Comparison of ENCODE assay signal across 20 cellular contexts in the genomic region with DNA sequence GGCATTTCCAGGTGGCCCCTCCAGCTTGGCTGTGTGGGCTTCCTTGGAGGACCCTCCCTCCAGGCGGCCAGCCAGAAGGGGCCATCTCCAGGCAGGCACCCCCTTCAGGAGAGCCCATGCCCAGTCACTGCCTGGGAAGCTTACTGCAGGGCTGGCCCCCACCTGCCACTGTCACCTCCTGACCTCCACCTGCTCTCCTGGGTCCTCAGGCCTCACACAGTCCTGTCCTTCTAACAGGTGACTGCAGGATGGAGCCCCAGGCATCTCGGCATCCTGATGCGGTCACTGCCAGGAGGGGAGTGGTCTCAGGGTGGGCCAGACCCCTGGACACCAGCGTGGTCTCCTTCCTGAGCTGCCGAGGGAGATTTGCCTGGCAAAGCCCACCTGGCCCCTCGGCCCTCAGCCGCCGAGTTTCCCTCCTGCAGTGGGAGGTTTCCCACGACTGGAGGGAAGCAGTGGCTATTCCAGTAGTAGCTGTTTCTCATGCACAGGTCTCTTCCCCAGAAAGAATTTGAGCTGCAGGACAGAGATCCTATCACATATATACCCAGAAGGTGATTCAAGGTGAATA. TPM values are rescaled to one million over a fixed set of nuclear protein-coding genes. Genes with fewer than 3 reads are reported as not detected.
"Had no signal": no experiment of that assay in that cellular context is flagged by ENCODE, and none has a peak within 500 bp of the region (broad histone marks: within the 10 kb centered on the region; RNA-seq: fewer than 3 reads in every experiment).

No MANE protein-coding gene starts in this region.

- H3K27ac Mint-ChIP-seq: activated naive CD4-positive, alpha-beta T cell treated with anti-CD3 and anti-CD28 coated beads for 36 hours; activated T-helper 17 cell treated with anti-CD3 and anti-CD28 coated beads, Interleukin-2, amount 50 U/mL, for 72 hours; endodermal cell; T-helper 2 cell treated with Interferon-gamma antibody and Interleukin-4, amounts not matched to agents 5 μg/mL and 100 μg/mL, for 36 hours had no signal

- H3K9me3 ChIP-seq: heart right ventricle, ovary, suprapubic skin, upper lobe of left lung had no signal

- H3K4me3 ChIP-seq: dorsolateral prefrontal cortex, ovary, suprapubic skin, upper lobe of left lung had no signal

- H3K27ac ChIP-seq: dorsolateral prefrontal cortex, heart right ventricle, ovary, suprapubic skin, upper lobe of left lung had no signal

- DNase-seq: activated naive CD4-positive, alpha-beta T cell treated with anti-CD3 and anti-CD28 coated beads for 36 hours; activated T-cell treated with anti-CD3 and anti-CD28 coated beads for 4 hours; dorsolateral prefrontal cortex; endodermal cell; mammary epithelial cell; stimulated activated CD4-positive, alpha-beta T cell treated with anti-CD3 and anti-CD28 coated beads, Interleukin-15, amount 100 ng/mL, for 24 hours; stimulated activated CD4-positive, alpha-beta T cell treated with anti-CD3 and anti-CD28 coated beads, Interleukin-4, amount 100 ng/mL, for 1 hour; stimulated activated naive CD4-positive, alpha-beta T cell had no signal

- H3K4me1 Mint-ChIP-seq: activated T-helper 17 cell treated with anti-CD3 and anti-CD28 coated beads, Interleukin-2, amount 50 U/mL, for 72 hours; endodermal cell; neural crest cell had no signal

- ATAC-seq: activated CD4-positive, CD25-positive, alpha-beta regulatory T cell treated with anti-CD3 and anti-CD28 coated beads, Interleukin-2, amount 50 U/mL, for 24 hours; activated T-helper 17 cell treated with anti-CD3 and anti-CD28 coated beads, Interleukin-2, amount 50 U/mL, for 72 hours had no signal

- H3K9me3 Mint-ChIP-seq: activated naive CD4-positive, alpha-beta T cell treated with anti-CD3 and anti-CD28 coated beads for 36 hours; activated T-helper 17 cell treated with anti-CD3 and anti-CD28 coated beads, Interleukin-2, amount 50 U/mL, for 72 hours; endodermal cell; neural crest cell; T-helper 2 cell treated with Interferon-gamma antibody and Interleukin-4, amounts not matched to agents 5 μg/mL and 100 μg/mL, for 36 hours had no signal

- H3K4me3 Mint-ChIP-seq: activated naive CD4-positive, alpha-beta T cell treated with anti-CD3 and anti-CD28 coated beads for 36 hours; activated T-helper 17 cell treated with anti-CD3 and anti-CD28 coated beads, Interleukin-2, amount 50 U/mL, for 72 hours; endodermal cell; neural crest cell; T-helper 2 cell treated with Interferon-gamma antibody and Interleukin-4, amounts not matched to agents 5 μg/mL and 100 μg/mL, for 36 hours had no signal

- H3K36me3 ChIP-seq: heart right ventricle, ovary, suprapubic skin, upper lobe of left lung had no signal

- H3K27me3 ChIP-seq: ovary, suprapubic skin had no signal

RNA-seq across cellular contexts. Expression of a gene that starts 13.0 kb away (rescaled TPM):
- total RNA-seq: activated naive CD4-positive, alpha-beta T cell treated with anti-CD3 and anti-CD28 coated beads for 36 hours; activated T-helper 17 cell treated with anti-CD3 and anti-CD28 coated beads, Interleukin-2, amount 50 U/mL, for 72 hours; epithelial cell of proximal tubule; frontal cortex; neural crest cell had no signal

RNA-seq across cellular contexts. Expression of a gene that starts 50.2 kb away (rescaled TPM):
- total RNA-seq: activated naive CD4-positive, alpha-beta T cell treated with anti-CD3 and anti-CD28 coated beads for 36 hours; activated T-helper 17 cell treated with anti-CD3 and anti-CD28 coated beads, Interleukin-2, amount 50 U/mL, for 72 hours; bronchial epithelial cell; renal cortical epithelial cell had no signal
